25 cellular contexts compared by ENCODE assay signal in genomic region chr10:62253704-62254103, GRCh38. TPM values are rescaled to one million over a fixed set of nuclear protein-coding genes. Genes with fewer than 3 reads are reported as not detected.
A peak's percentile ranks its signal among the peaks of the same experiment; 100 is the strongest.
DNase-seq lines count a peak whose midpoint lies in the region; ATAC-seq and TF ChIP-seq lines count a peak whose summit lies in the region.
"Had no signal": no experiment of that assay in that cellular context is flagged by ENCODE, and none has a peak within 500 bp of the region (broad histone marks: within the 10 kb centered on the region; RNA-seq: fewer than 3 reads in every experiment).

No MANE protein-coding gene starts in this region.

- POLR2A ChIA-PET in activated CD4-positive, alpha-beta memory T cell treated with anti-CD3 and anti-CD28 coated beads for 36 hours (lab: Charles Lee), result interaction anchor here (1.0 kb wide), 1 partner anchor 10 kb away, joined by 3 read pairs; no protein-coding TSS in a partner anchor
- POLR2A ChIA-PET in activated CD4-positive, alpha-beta memory T cell treated with anti-CD3 and anti-CD28 coated beads, Interleukin-2, amount 10 ng/mL, durations not matched to agents 7 days and 5 days (lab: Charles Lee), result no interaction called here
- POLR2A ChIA-PET in WTC11 (lab: Charles Lee), result no interaction called here

- no peak for DNase-seq in activated CD4-positive, alpha-beta memory T cell treated with anti-CD3 and anti-CD28 coated beads for 36 hours
- DNase-seq in activated CD4-positive, alpha-beta memory T cell treated with anti-CD3 and anti-CD28 coated beads, Interleukin-2, amount 10 ng/mL, durations not matched to agents 7 days and 5 days, result no peak
- no peak for DNase-seq in activated naive CD4-positive, alpha-beta T cell treated with anti-CD3 and anti-CD28 coated beads, Interleukin-2, amount 50 U/mL, for 72 hours (ENCODE audit: low spot score in 2 of 2)
- DNase-seq in activated naive CD4-positive, alpha-beta T cell treated with anti-CD3 and anti-CD28 coated beads, Interleukin-2, amount 10 ng/mL, durations not matched to agents 7 days and 5 days, result no peak
- DNase-seq in WTC11 (ENCODE audit: low spot score), result no peak
- DNase-seq in stimulated activated naive B cell treated with anti-CD40 and anti-IgM and Interleukin-4, amounts not matched to agents 10 μg/mL and 1 μg/mL and 100 μg/mL, for 72 hours, result no peak
- no peak for DNase-seq in HFFc6
- DNase-seq: AML-193; CD4-positive, alpha-beta memory T cell; COR-L47; DMS53; HCEC 1CT; NCI-H1092 treated with DMSO at 0.1 percent for 48 hours; NCI-H1436; NCI-H187; NCI-H2081 treated with DMSO at 0.1 percent for 48 hours; NCI-H2171; NCI-H226; NCI-H510A; NCI-H69; SHP77 had no signal

- peak overlapping the region; percentile 70 for H3K27ac Mint-ChIP-seq in activated CD4-positive, alpha-beta memory T cell treated with anti-CD3 and anti-CD28 coated beads for 36 hours
- no peak overlapping the region for H3K27ac Mint-ChIP-seq in activated CD4-positive, alpha-beta memory T cell treated with anti-CD3 and anti-CD28 coated beads, Interleukin-2, amount 10 ng/mL, durations not matched to agents 7 days and 5 days
- H3K27ac Mint-ChIP-seq in activated naive CD4-positive, alpha-beta T cell treated with anti-CD3 and anti-CD28 coated beads, Interleukin-2, amount 50 U/mL, for 72 hours, result peak overlapping the region; percentile 67 to 86
- H3K27ac Mint-ChIP-seq in activated naive CD4-positive, alpha-beta T cell treated with anti-CD3 and anti-CD28 coated beads, Interleukin-2, amount 10 ng/mL, durations not matched to agents 7 days and 5 days, result no peak overlapping the region
- H3K27ac Mint-ChIP-seq in WTC11, result peak overlapping the region; percentile 13; the same call in 1 of the 2 replicates
- H3K27ac Mint-ChIP-seq in stimulated activated naive B cell treated with anti-CD40 and anti-IgM and Interleukin-4, amounts not matched to agents 10 μg/mL and 1 μg/mL and 100 μg/mL, for 72 hours, result peak overlapping the region; percentile 84
- H3K27ac Mint-ChIP-seq in HFFc6, result no peak overlapping the region
- H3K27ac Mint-ChIP-seq: IgD-negative memory B cell had no signal

- H3K4me3 Mint-ChIP-seq in activated CD4-positive, alpha-beta memory T cell treated with anti-CD3 and anti-CD28 coated beads for 36 hours, result no peak overlapping the region
- H3K4me3 Mint-ChIP-seq in activated CD4-positive, alpha-beta memory T cell treated with anti-CD3 and anti-CD28 coated beads, Interleukin-2, amount 10 ng/mL, durations not matched to agents 7 days and 5 days, result no peak overlapping the region
- no peak overlapping the region for H3K4me3 Mint-ChIP-seq in activated naive CD4-positive, alpha-beta T cell treated with anti-CD3 and anti-CD28 coated beads, Interleukin-2, amount 10 ng/mL, durations not matched to agents 7 days and 5 days
- H3K4me3 Mint-ChIP-seq in WTC11 (no peak overlapping the region), HFFc6 (no peak overlapping the region)
- H3K4me3 Mint-ChIP-seq in stimulated activated naive B cell treated with anti-CD40 and anti-IgM and Interleukin-4, amounts not matched to agents 10 μg/mL and 1 μg/mL and 100 μg/mL, for 72 hours, result no peak overlapping the region
- H3K4me3 Mint-ChIP-seq: CD4-positive, alpha-beta memory T cell; GM23338; IgD-negative memory B cell had no signal

- peak; percentile 36 to 75 for ATAC-seq in activated naive CD4-positive, alpha-beta T cell treated with anti-CD3 and anti-CD28 coated beads, Interleukin-2, amount 50 U/mL, for 72 hours
- ATAC-seq in WTC11, result no peak
- ATAC-seq in stimulated activated naive B cell treated with anti-CD40 and anti-IgM and Interleukin-4, amounts not matched to agents 10 μg/mL and 1 μg/mL and 100 μg/mL, for 72 hours (replicated peaks), result no peak
- ATAC-seq in GM18909 (IDR thresholded peaks at IDR 0.05; ENCODE audit: poor library complexity, unreplicated experiment), result no peak
- ATAC-seq: A549, GM23338 had no signal

- H3K27me3 Mint-ChIP-seq in activated CD4-positive, alpha-beta memory T cell treated with anti-CD3 and anti-CD28 coated beads for 36 hours, result no peaks in the 10 kb centered on the region
- no peaks in the 10 kb centered on the region for H3K27me3 Mint-ChIP-seq in activated CD4-positive, alpha-beta memory T cell treated with anti-CD3 and anti-CD28 coated beads, Interleukin-2, amount 10 ng/mL, durations not matched to agents 7 days and 5 days
- H3K27me3 Mint-ChIP-seq in activated naive CD4-positive, alpha-beta T cell treated with anti-CD3 and anti-CD28 coated beads, Interleukin-2, amount 10 ng/mL, durations not matched to agents 7 days and 5 days, result no peaks in the 10 kb centered on the region
- H3K27me3 Mint-ChIP-seq in WTC11 (ENCODE audit: low read depth) (no peaks in the 10 kb centered on the region), HFFc6 (ENCODE audit: insufficient read depth) (no peaks in the 10 kb centered on the region)
- no peaks in the 10 kb centered on the region for H3K27me3 Mint-ChIP-seq in stimulated activated naive B cell treated with anti-CD40 and anti-IgM and Interleukin-4, amounts not matched to agents 10 μg/mL and 1 μg/mL and 100 μg/mL, for 72 hours
- H3K27me3 Mint-ChIP-seq: CD4-positive, alpha-beta memory T cell; IgD-negative memory B cell had no signal

- CTCF ChIA-PET in activated CD4-positive, alpha-beta memory T cell treated with anti-CD3 and anti-CD28 coated beads for 36 hours (lab: Charles Lee), result interaction anchor here (1.6 kb wide), 2 partner anchors 9 to 11 kb away, joined by 8 to 10 read pairs; no protein-coding TSS in a partner anchor
- CTCF ChIA-PET in activated CD4-positive, alpha-beta memory T cell treated with anti-CD3 and anti-CD28 coated beads, Interleukin-2, amount 10 ng/mL, durations not matched to agents 7 days and 5 days (lab: Charles Lee), result interaction anchor here (0.6 kb wide), 1 partner anchor 311 kb away, joined by 3 read pairs; no protein-coding TSS in a partner anchor
- CTCF ChIA-PET in activated naive CD4-positive, alpha-beta T cell treated with anti-CD3 and anti-CD28 coated beads, Interleukin-2, amount 10 ng/mL, durations not matched to agents 7 days and 5 days (lab: Charles Lee), result interaction anchor here (1.0 to 1.7 kb wide), 2 partner anchors 11 to 12 kb away, joined by 3 to 6 read pairs; no protein-coding TSS in a partner anchor
- CTCF ChIA-PET in WTC11 (lab: Charles Lee), result interaction anchor here (1.7 kb wide), 1 partner anchor 9 kb away, joined by 10 read pairs; no protein-coding TSS in a partner anchor

- intact Hi-C loops in activated CD4-positive, alpha-beta memory T cell treated with anti-CD3 and anti-CD28 coated beads for 36 hours (cut with micrococcal nuclease), result no loop called here

- no peaks in the 10 kb centered on the region for H3K9me3 Mint-ChIP-seq in activated CD4-positive, alpha-beta memory T cell treated with anti-CD3 and anti-CD28 coated beads for 36 hours
- no peaks in the 10 kb centered on the region for H3K9me3 Mint-ChIP-seq in activated CD4-positive, alpha-beta memory T cell treated with anti-CD3 and anti-CD28 coated beads, Interleukin-2, amount 10 ng/mL, durations not matched to agents 7 days and 5 days
- H3K9me3 Mint-ChIP-seq in activated naive CD4-positive, alpha-beta T cell treated with anti-CD3 and anti-CD28 coated beads, Interleukin-2, amount 50 U/mL, for 72 hours, result peaks cover 0 to 6% of the 10 kb centered on the region in 2 donors
- H3K9me3 Mint-ChIP-seq in activated naive CD4-positive, alpha-beta T cell treated with anti-CD3 and anti-CD28 coated beads, Interleukin-2, amount 10 ng/mL, durations not matched to agents 7 days and 5 days, result peaks cover 4% of the 10 kb centered on the region
- no peaks in the 10 kb centered on the region for H3K9me3 Mint-ChIP-seq in WTC11
- H3K9me3 Mint-ChIP-seq in stimulated activated naive B cell treated with anti-CD40 and anti-IgM and Interleukin-4, amounts not matched to agents 10 μg/mL and 1 μg/mL and 100 μg/mL, for 72 hours, result peaks cover 0 to 5% of the 10 kb centered on the region in 2 donors
- no peaks in the 10 kb centered on the region for H3K9me3 Mint-ChIP-seq in HFFc6
- H3K9me3 Mint-ChIP-seq: CD4-positive, alpha-beta memory T cell; GM23338; IgD-negative memory B cell had no signal

- H3K4me1 Mint-ChIP-seq in activated CD4-positive, alpha-beta memory T cell treated with anti-CD3 and anti-CD28 coated beads for 36 hours (ENCODE audit: low read depth), result peaks cover 38% of the 10 kb centered on the region
- H3K4me1 Mint-ChIP-seq in activated CD4-positive, alpha-beta memory T cell treated with anti-CD3 and anti-CD28 coated beads, Interleukin-2, amount 10 ng/mL, durations not matched to agents 7 days and 5 days, result peaks cover 2% of the 10 kb centered on the region
- H3K4me1 Mint-ChIP-seq in activated naive CD4-positive, alpha-beta T cell treated with anti-CD3 and anti-CD28 coated beads, Interleukin-2, amount 10 ng/mL, durations not matched to agents 7 days and 5 days, result peaks cover 7% of the 10 kb centered on the region
- H3K4me1 Mint-ChIP-seq in WTC11 (peaks cover 28% of the 10 kb centered on the region), HFFc6 (ENCODE audit: low read depth) (peaks cover 38% of the 10 kb centered on the region)
- peaks cover 12 to 27% of the 10 kb centered on the region in 2 donors for H3K4me1 Mint-ChIP-seq in stimulated activated naive B cell treated with anti-CD40 and anti-IgM and Interleukin-4, amounts not matched to agents 10 μg/mL and 1 μg/mL and 100 μg/mL, for 72 hours
- H3K4me1 Mint-ChIP-seq: IgD-negative memory B cell had no signal

- H3K36me3 Mint-ChIP-seq in activated CD4-positive, alpha-beta memory T cell treated with anti-CD3 and anti-CD28 coated beads for 36 hours, result peaks cover 4% of the 10 kb centered on the region
- peaks cover 10% of the 10 kb centered on the region for H3K36me3 Mint-ChIP-seq in activated CD4-positive, alpha-beta memory T cell treated with anti-CD3 and anti-CD28 coated beads, Interleukin-2, amount 10 ng/mL, durations not matched to agents 7 days and 5 days (ENCODE audit: low read depth)
- H3K36me3 Mint-ChIP-seq in activated naive CD4-positive, alpha-beta T cell treated with anti-CD3 and anti-CD28 coated beads, Interleukin-2, amount 50 U/mL, for 72 hours, result peaks cover 0 to 41% of the 10 kb centered on the region in 2 donors
- peaks cover 23% of the 10 kb centered on the region for H3K36me3 Mint-ChIP-seq in activated naive CD4-positive, alpha-beta T cell treated with anti-CD3 and anti-CD28 coated beads, Interleukin-2, amount 10 ng/mL, durations not matched to agents 7 days and 5 days
- H3K36me3 Mint-ChIP-seq in WTC11, result 0 out of 2 replicates have a peak, but pooled peaks cover 3% of the 10 kb centered on the region
- no peaks in the 10 kb centered on the region for H3K36me3 Mint-ChIP-seq in stimulated activated naive B cell treated with anti-CD40 and anti-IgM and Interleukin-4, amounts not matched to agents 10 μg/mL and 1 μg/mL and 100 μg/mL, for 72 hours
- H3K36me3 Mint-ChIP-seq in HFFc6 (ENCODE audit: low read depth), result peaks cover 6% of the 10 kb centered on the region
- H3K36me3 Mint-ChIP-seq: CD4-positive, alpha-beta memory T cell; IgD-negative memory B cell had no signal

- no peak for TF ChIP-seq CTCF in WTC11 (IDR thresholded peaks at IDR 0.05)
- TF ChIP-seq CTCF in HFFc6 (IDR thresholded peaks at IDR 0.05), result no peak

RNA-seq across cellular contexts. Expression of gene RTKN2, which starts 14.9 kb away (rescaled TPM):
- 1 to 10 TPM; 5.1 to 5.9 TPM for total RNA-seq in activated CD4-positive, alpha-beta memory T cell treated with anti-CD3 and anti-CD28 coated beads for 36 hours
- total RNA-seq in activated CD4-positive, alpha-beta memory T cell treated with anti-CD3 and anti-CD28 coated beads, Interleukin-2, amount 10 ng/mL, durations not matched to agents 7 days and 5 days, result 1 to 10 TPM; 6.6 to 6.9 TPM
- total RNA-seq in activated naive CD4-positive, alpha-beta T cell treated with anti-CD3 and anti-CD28 coated beads, Interleukin-2, amount 50 U/mL, for 72 hours, result 1 to 10 TPM; 9.2 to 10.0 TPM
- 16.7 to 20.5 TPM (median 16.8 TPM) in 3 replicates for total RNA-seq in WTC11 (2021)
- total RNA-seq in HFFc6 (2021; fragmentation: NEBNext Ultra II Directional; extraction: Animal tissue kit (Norgen Biotek cat#: 25700)), result 1 to 10 TPM; 2.9 to 5.5 (median 4.6) TPM

Comparison
In these comparisons a context has a peak if more than half of its experiments do, and no peak if none do; other contexts are left out.
1. H3K27ac Mint-ChIP-seq: peak in activated CD4-positive, alpha-beta memory T cell treated with anti-CD3 and anti-CD28 coated beads for 36 hours (single experiment), activated naive CD4-positive, alpha-beta T cell treated with anti-CD3 and anti-CD28 coated beads, Interleukin-2, amount 50 U/mL, for 72 hours (2 of 2), WTC11 (single experiment) and stimulated activated naive B cell treated with anti-CD40 and anti-IgM and Interleukin-4, amounts not matched to agents 10 μg/mL and 1 μg/mL and 100 μg/mL, for 72 hours (single experiment); none in activated CD4-positive, alpha-beta memory T cell treated with anti-CD3 and anti-CD28 coated beads, Interleukin-2, amount 10 ng/mL, durations not matched to agents 7 days and 5 days (single experiment), activated naive CD4-positive, alpha-beta T cell treated with anti-CD3 and anti-CD28 coated beads, Interleukin-2, amount 10 ng/mL, durations not matched to agents 7 days and 5 days (single experiment) and HFFc6 (single experiment).
2. ATAC-seq: peak in activated naive CD4-positive, alpha-beta T cell treated with anti-CD3 and anti-CD28 coated beads, Interleukin-2, amount 50 U/mL, for 72 hours (2 of 2); none in WTC11 (single experiment), stimulated activated naive B cell treated with anti-CD40 and anti-IgM and Interleukin-4, amounts not matched to agents 10 μg/mL and 1 μg/mL and 100 μg/mL, for 72 hours (0 of 2) and GM18909 (single experiment).